31 cellular contexts compared by ENCODE assay signal in genomic region chr2:175560521-175561164, GRCh38.
"Had no signal": no experiment of that assay in that cellular context is flagged by ENCODE, and none has a peak within 500 bp of the region (broad histone marks: within the 10 kb centered on the region; RNA-seq: fewer than 3 reads in every experiment).

No MANE protein-coding gene starts in this region.

- H3K27ac Mint-ChIP-seq: activated CD4-positive, alpha-beta memory T cell treated with anti-CD3 and anti-CD28 coated beads, Interleukin-2, amount 10 ng/mL, durations not matched to agents 7 days and 5 days; activated CD4-positive, alpha-beta T cell treated with anti-CD3 and anti-CD28 coated beads, Interleukin-2, amount 10 ng/mL, durations not matched to agents 7 days and 5 days; activated naive CD4-positive, alpha-beta T cell treated with anti-CD3 and anti-CD28 coated beads, Interleukin-2, amount 10 ng/mL, durations not matched to agents 7 days and 5 days; activated naive CD8-positive, alpha-beta T cell treated with anti-CD3 and anti-CD28 coated beads, Interleukin-2, amount 10 ng/mL, durations not matched to agents 7 days and 5 days; activated T-cell treated with anti-CD3 and anti-CD28 coated beads, Interleukin-2, amount 50 U/mL, for 24 hours; memory B cell; natural killer cell treated with Interleukin-12 subunit alpha and Interleukin-12 subunit beta and Interleukin-15 and Interleukin-18, amount 100 ng/mL, for 72 hours; stimulated activated effector memory CD8-positive, alpha-beta T cell treated with anti-CD3 and anti-CD28 coated beads, Interleukin-12 subunit alpha, Interleukin-12 subunit beta, amount 100 ng/mL, for 72 hours; stimulated activated naive CD8-positive, alpha-beta T cell treated with anti-CD3 and anti-CD28 coated beads, Interleukin-15, Interleukin-2, amounts not matched to agents 100 ng/mL and 50 ng/mL, for 24 hours; T-helper 2 cell treated with Interferon-gamma antibody and Interleukin-4, amounts not matched to agents 5 μg/mL and 100 μg/mL, for 36 hours had no signal

- H3K27me3 ChIP-seq: ascending aorta, cardiac muscle cell, ovary, sigmoid colon, tibial artery, upper lobe of right lung had no signal

- DNase-seq: activated CD4-positive, alpha-beta memory T cell treated with anti-CD3 and anti-CD28 coated beads, Interleukin-2, amount 10 ng/mL, durations not matched to agents 7 days and 5 days; activated CD4-positive, alpha-beta T cell treated with anti-CD3 and anti-CD28 coated beads for 1 hour; activated CD4-positive, alpha-beta T cell treated with anti-CD3 and anti-CD28 coated beads, Interleukin-2, amount 10 ng/mL, durations not matched to agents 7 days and 5 days; activated CD8-positive, alpha-beta memory T cell treated with anti-CD3 and anti-CD28 coated beads, Interleukin-2, amount 50 U/mL, for 48 hours; activated gamma-delta T cell; activated naive CD4-positive, alpha-beta T cell treated with anti-CD3 and anti-CD28 coated beads, Interleukin-2, amount 10 ng/mL, durations not matched to agents 7 days and 5 days; activated naive CD8-positive, alpha-beta T cell treated with anti-CD3 and anti-CD28 coated beads, Interleukin-2, amount 10 ng/mL, durations not matched to agents 7 days and 5 days; activated T-cell treated with anti-CD3 and anti-CD28 coated beads, Interleukin-2, amount 50 U/mL, for 24 hours; cerebellar nuclear complex; dorsolateral prefrontal cortex; effector memory CD4-positive, alpha-beta T cell; erythroblast; heart right ventricle; mucosa of descending colon; ovary; sigmoid colon; small intestine; stimulated activated CD4-positive, alpha-beta T cell treated with anti-CD3 and anti-CD28 coated beads, Interleukin-4, amount 100 ng/mL, for 24 hours; T-helper 1 cell; tibial artery; upper lobe of right lung had no signal

- H3K36me3 Mint-ChIP-seq: activated naive CD4-positive, alpha-beta T cell treated with anti-CD3 and anti-CD28 coated beads, Interleukin-2, amount 10 ng/mL, durations not matched to agents 7 days and 5 days; activated naive CD8-positive, alpha-beta T cell treated with anti-CD3 and anti-CD28 coated beads, Interleukin-2, amount 10 ng/mL, durations not matched to agents 7 days and 5 days; brain; memory B cell; natural killer cell treated with Interleukin-12 subunit alpha and Interleukin-12 subunit beta and Interleukin-15 and Interleukin-18, amount 100 ng/mL, for 72 hours; stimulated activated effector memory CD8-positive, alpha-beta T cell treated with anti-CD3 and anti-CD28 coated beads, Interleukin-12 subunit alpha, Interleukin-12 subunit beta, amount 100 ng/mL, for 72 hours had no signal

- H3K4me1 ChIP-seq: ascending aorta, heart right ventricle, prostate gland, sigmoid colon, tibial artery, upper lobe of right lung had no signal

- H3K9me3 Mint-ChIP-seq: activated CD4-positive, alpha-beta memory T cell treated with anti-CD3 and anti-CD28 coated beads, Interleukin-2, amount 10 ng/mL, durations not matched to agents 7 days and 5 days; activated CD4-positive, alpha-beta T cell treated with anti-CD3 and anti-CD28 coated beads, Interleukin-2, amount 10 ng/mL, durations not matched to agents 7 days and 5 days; activated naive CD4-positive, alpha-beta T cell treated with anti-CD3 and anti-CD28 coated beads, Interleukin-2, amount 10 ng/mL, durations not matched to agents 7 days and 5 days; activated naive CD8-positive, alpha-beta T cell treated with anti-CD3 and anti-CD28 coated beads, Interleukin-2, amount 10 ng/mL, durations not matched to agents 7 days and 5 days; activated T-cell treated with anti-CD3 and anti-CD28 coated beads, Interleukin-2, amount 50 U/mL, for 24 hours; brain; memory B cell; natural killer cell treated with Interleukin-12 subunit alpha and Interleukin-12 subunit beta and Interleukin-15 and Interleukin-18, amount 100 ng/mL, for 72 hours; stimulated activated effector memory CD8-positive, alpha-beta T cell treated with anti-CD3 and anti-CD28 coated beads, Interleukin-12 subunit alpha, Interleukin-12 subunit beta, amount 100 ng/mL, for 72 hours; stimulated activated naive CD8-positive, alpha-beta T cell treated with anti-CD3 and anti-CD28 coated beads, Interleukin-15, Interleukin-2, amounts not matched to agents 100 ng/mL and 50 ng/mL, for 24 hours; T-helper 2 cell treated with Interferon-gamma antibody and Interleukin-4, amounts not matched to agents 5 μg/mL and 100 μg/mL, for 36 hours had no signal

- ATAC-seq: heart right ventricle; mucosa of descending colon; natural killer cell treated with Interleukin-12 subunit alpha and Interleukin-12 subunit beta and Interleukin-15 and Interleukin-18, amount 100 ng/mL, for 72 hours; stimulated activated effector memory CD8-positive, alpha-beta T cell treated with anti-CD3 and anti-CD28 coated beads, Interleukin-12 subunit alpha, Interleukin-12 subunit beta, amount 100 ng/mL, for 72 hours; upper lobe of right lung had no signal

- H3K36me3 ChIP-seq: ascending aorta, cardiac muscle cell, heart right ventricle, ovary, prostate gland, sigmoid colon, tibial artery, upper lobe of right lung had no signal

- H3K27ac ChIP-seq: ascending aorta, cardiac muscle cell, coronary artery, dorsolateral prefrontal cortex, heart right ventricle, ovary, prostate gland, sigmoid colon, tibial artery, upper lobe of right lung had no signal

- H3K4me3 Mint-ChIP-seq: activated CD4-positive, alpha-beta memory T cell treated with anti-CD3 and anti-CD28 coated beads, Interleukin-2, amount 10 ng/mL, durations not matched to agents 7 days and 5 days; activated CD4-positive, alpha-beta T cell treated with anti-CD3 and anti-CD28 coated beads, Interleukin-2, amount 10 ng/mL, durations not matched to agents 7 days and 5 days; activated naive CD4-positive, alpha-beta T cell treated with anti-CD3 and anti-CD28 coated beads, Interleukin-2, amount 10 ng/mL, durations not matched to agents 7 days and 5 days; activated naive CD8-positive, alpha-beta T cell treated with anti-CD3 and anti-CD28 coated beads, Interleukin-2, amount 10 ng/mL, durations not matched to agents 7 days and 5 days; activated T-cell treated with anti-CD3 and anti-CD28 coated beads, Interleukin-2, amount 50 U/mL, for 24 hours; memory B cell; natural killer cell treated with Interleukin-12 subunit alpha and Interleukin-12 subunit beta and Interleukin-15 and Interleukin-18, amount 100 ng/mL, for 72 hours; stimulated activated effector memory CD8-positive, alpha-beta T cell treated with anti-CD3 and anti-CD28 coated beads, Interleukin-12 subunit alpha, Interleukin-12 subunit beta, amount 100 ng/mL, for 72 hours; stimulated activated naive CD8-positive, alpha-beta T cell treated with anti-CD3 and anti-CD28 coated beads, Interleukin-15, Interleukin-2, amounts not matched to agents 100 ng/mL and 50 ng/mL, for 24 hours; T-helper 2 cell treated with Interferon-gamma antibody and Interleukin-4, amounts not matched to agents 5 μg/mL and 100 μg/mL, for 36 hours had no signal

- H3K4me1 Mint-ChIP-seq: activated CD4-positive, alpha-beta memory T cell treated with anti-CD3 and anti-CD28 coated beads, Interleukin-2, amount 10 ng/mL, durations not matched to agents 7 days and 5 days; activated CD4-positive, alpha-beta T cell treated with anti-CD3 and anti-CD28 coated beads, Interleukin-2, amount 10 ng/mL, durations not matched to agents 7 days and 5 days; activated naive CD4-positive, alpha-beta T cell treated with anti-CD3 and anti-CD28 coated beads, Interleukin-2, amount 10 ng/mL, durations not matched to agents 7 days and 5 days; activated naive CD8-positive, alpha-beta T cell treated with anti-CD3 and anti-CD28 coated beads, Interleukin-2, amount 10 ng/mL, durations not matched to agents 7 days and 5 days; memory B cell; stimulated activated effector memory CD8-positive, alpha-beta T cell treated with anti-CD3 and anti-CD28 coated beads, Interleukin-12 subunit alpha, Interleukin-12 subunit beta, amount 100 ng/mL, for 72 hours had no signal

- H3K4me3 ChIP-seq: ascending aorta, cardiac muscle cell, coronary artery, dorsolateral prefrontal cortex, heart right ventricle, mucosa of descending colon, ovary, prostate gland, sigmoid colon, tibial artery, upper lobe of right lung had no signal
